Comparison of ENCODE assay signal across 16 cellular contexts in the genomic region with DNA sequence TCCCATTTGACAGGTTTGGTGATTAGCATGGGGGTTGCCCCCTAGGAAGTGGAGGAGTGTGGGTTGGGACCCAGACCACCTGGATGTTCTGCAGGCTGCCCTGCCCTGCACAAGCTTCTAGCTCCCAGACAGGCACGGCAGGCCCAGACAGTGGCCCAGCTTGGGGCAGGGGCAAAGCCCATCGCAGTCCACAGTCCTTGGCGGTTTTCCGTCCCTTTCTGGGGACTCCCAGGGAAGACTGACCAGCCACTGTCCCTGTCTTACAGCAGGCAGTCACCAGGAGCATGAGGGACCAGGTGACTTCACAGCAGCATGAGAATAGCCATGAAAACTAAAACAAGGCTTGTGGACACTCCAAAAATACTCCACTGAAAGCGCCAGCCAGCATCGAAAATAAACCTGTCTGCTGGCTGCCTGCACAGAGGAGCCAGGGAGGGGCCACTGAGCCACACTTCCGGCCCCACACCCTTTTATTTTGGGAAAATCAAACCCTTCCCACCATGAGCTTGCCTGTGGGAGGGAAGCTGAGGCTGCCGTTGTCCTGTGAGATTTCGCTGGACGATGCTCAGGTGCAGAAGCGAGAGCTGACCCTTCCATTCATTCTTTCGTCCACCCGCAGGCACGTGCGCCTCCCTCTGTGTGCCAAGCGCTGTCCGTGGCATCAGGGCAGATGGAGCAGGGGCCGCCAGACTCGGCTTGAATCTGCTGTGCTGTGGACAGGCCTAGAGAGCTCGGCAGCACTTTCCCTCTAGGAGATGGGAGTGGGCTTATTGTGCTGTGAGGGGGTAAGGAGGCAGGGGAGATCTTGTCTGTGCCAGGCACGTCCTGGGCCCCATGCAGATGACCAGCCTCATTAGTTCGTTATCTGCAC. TPM values are rescaled to one million over a fixed set of nuclear protein-coding genes. Genes with fewer than 3 reads are reported as not detected.
DNase-seq lines count a peak whose midpoint lies in the region; ATAC-seq, FAIRE-seq and TF ChIP-seq lines count a peak whose summit lies in the region.
"Had no signal": no experiment of that assay in that cellular context is flagged by ENCODE, and none has a peak within 500 bp of the region (broad histone marks: within the 10 kb centered on the region; RNA-seq: fewer than 3 reads in every experiment).

No MANE protein-coding gene starts in this region.

- DNase-seq in Caco-2 (no peak), K562 (ENCODE audit: extremely low read depth in 1 of 4, low spot score in 3 of 4) (no peak), left ventricle myocardium superior (peak; percentile 42), putamen (ENCODE audit: low spot score) (no peak)
- DNase-seq in activated naive CD4-positive, alpha-beta T cell treated with anti-CD3 and anti-CD28 coated beads, Interleukin-2, amount 50 U/mL, for 72 hours (ENCODE audit: low spot score in 2 of 2) = no peak
- DNase-seq: Calu3; CD4-positive, CD25-positive, alpha-beta regulatory T cell; NCI-H1048; NCI-H2227 treated with DMSO at 0.1 percent for 48 hours; NCI-H69 had no signal

- H3K36me3 ChIP-seq in Caco-2 (ENCODE audit: control insufficient read depth, insufficient read depth, low read length) (no peaks in the 10 kb centered on the region), K562 (ENCODE audit: control insufficient read depth, insufficient read depth, low read length) (no peaks in the 10 kb centered on the region), skeletal muscle tissue (ENCODE audit: control insufficient read depth in 3 of 3, insufficient read depth in 3 of 3, low read length in 3 of 3) (no peaks in the 10 kb centered on the region)
- H3K36me3 ChIP-seq: HAP-1 had no signal

- CTCF ChIA-PET in Caco-2 (lab: Charles Lee) = interaction anchor here (1.1 to 1.4 kb wide), 2 partner anchors 19 to 1100 kb away, joined by 3 to 4 read pairs; no protein-coding TSS in a partner anchor
- CTCF ChIA-PET in K562 (lab: Yijun Ruan, JAX; ENCODE audit: low intra/inter-chr PET ratio) = no interaction called here

- H3K27ac ChIP-seq in K562 (ENCODE audit: extremely low read depth, low read depth, low read length) (no peak overlapping the region), skeletal muscle tissue (ENCODE audit: low read depth, low read length) (peak overlapping the region; percentile 73)
- H3K27ac ChIP-seq: PC-9 had no signal

- H3K9me1 ChIP-seq in K562 (ENCODE audit: control insufficient read depth, insufficient read depth, low read length) = no peaks in the 10 kb centered on the region

- no peak overlapping the region for H3K4me2 ChIP-seq in K562 (ENCODE audit: insufficient read depth, low read length)
- H3K4me2 ChIP-seq: A549, PC-9 had no signal

- 0 out of 2 replicates have a peak, but pooled peaks cover 6% of the 10 kb centered on the region for H4K20me1 ChIP-seq in K562 (replicated peaks; ENCODE audit: control insufficient read depth, insufficient read depth, low read length)

- no peaks in the 10 kb centered on the region for H3K79me2 ChIP-seq in K562 (ENCODE audit: control insufficient read depth, insufficient read depth, low read length)

- no peak for TF ChIP-seq RAD21 in K562 (CRISPR knock-in tag; conservative IDR thresholded peaks at IDR 0.05 in 1 of 2, IDR thresholded peaks at IDR 0.05 in 1 of 2)

- ATAC-seq in K562 = no peak
- peak; percentile 88 for ATAC-seq in left ventricle myocardium superior
- no peak for ATAC-seq in HG02885 (IDR thresholded peaks at IDR 0.05; ENCODE audit: poor library complexity, unreplicated experiment)
- ATAC-seq in activated naive CD4-positive, alpha-beta T cell treated with anti-CD3 and anti-CD28 coated beads, Interleukin-2, amount 50 U/mL, for 72 hours = no peak
- ATAC-seq: A549 had no signal

- no TSS peak for BruUV-seq in Caco-2 (replicated peaks; lab: Mats Ljungman, UMichigan)
- BruUV-seq in K562 (replicated peaks; lab: Mats Ljungman, UMichigan) = no TSS peak

- H3K36me3 Mint-ChIP-seq in Caco-2 (ENCODE audit: insufficient read depth, unreplicated experiment) = no peaks in the 10 kb centered on the region
- H3K36me3 Mint-ChIP-seq in activated naive CD4-positive, alpha-beta T cell treated with anti-CD3 and anti-CD28 coated beads, Interleukin-2, amount 50 U/mL, for 72 hours = no peaks in the 10 kb centered on the region
- H3K36me3 Mint-ChIP-seq: CD4-positive, CD25-positive, alpha-beta regulatory T cell had no signal

- POLR2A ChIA-PET in Caco-2 (lab: Charles Lee) (interaction anchor here (0.5 kb wide), 1 partner anchor 28 kb away, joined by 3 read pairs; no protein-coding TSS in a partner anchor), K562 (lab: Yijun Ruan, JAX) (interaction anchor here (1.0 kb wide), 1 partner anchor 24 kb away, joined by 4 read pairs; no protein-coding TSS in a partner anchor)

- FAIRE-seq in K562 (lab: Jason Lieb, UNC) = no peak
- FAIRE-seq: A549, GM12891 had no signal

- in situ Hi-C loops in K562 (cut with MboI) = no loop called here

- peaks cover 27% of the 10 kb centered on the region for H3K4me1 Mint-ChIP-seq in Caco-2 (ENCODE audit: low read depth, unreplicated experiment)
- H3K4me1 Mint-ChIP-seq: CD4-positive, CD25-positive, alpha-beta regulatory T cell had no signal

- no peak for TF ChIP-seq POLR2A in K562 (conservative IDR thresholded peaks at IDR 0.05)

- peaks cover 11% of the 10 kb centered on the region for H3K4me1 ChIP-seq in Caco-2
- peaks cover 4 to 7% of the 10 kb centered on the region in 2 experiments; a peak in 3 of 5 replicates for H3K4me1 ChIP-seq in K562 (replicated peaks in 1 of 2; ENCODE audit: control insufficient read depth in 2 of 2, insufficient read depth in 2 of 2, low read length in 2 of 2)
- H3K4me1 ChIP-seq in skeletal muscle tissue (ENCODE audit: control insufficient read depth in 3 of 3, insufficient read depth in 3 of 3, low read length in 3 of 3) = peaks cover 11 to 20% (median 15%) of the 10 kb centered on the region in 3 donors
- H3K4me1 ChIP-seq: HAP-1 had no signal

- intact Hi-C loops in Caco-2 (cut with micrococcal nuclease; ENCODE audit: unreplicated experiment) (no loop called here), K562 (cut with micrococcal nuclease) (no loop called here), left ventricle myocardium superior (cut with micrococcal nuclease) (no loop called here)

- H3K4me3 Mint-ChIP-seq in Caco-2 (ENCODE audit: unreplicated experiment) = no peak overlapping the region
- H3K4me3 Mint-ChIP-seq: CD4-positive, CD25-positive, alpha-beta regulatory T cell had no signal

- TF ChIP-seq EP300 in K562 (IDR thresholded peaks at IDR 0.05; ENCODE audit: low read length) = no peak

- H3K4me3 ChIP-seq in Caco-2 (ENCODE audit: low read depth, low read length) (no peak overlapping the region), K562 (no peak overlapping the region), skeletal muscle tissue (ENCODE audit: low read length in 3 of 3) (peak overlapping the region; percentile 38 to 60 (median 42))
- H3K4me3 ChIP-seq: A549, HAP-1, PC-9 had no signal

- H3K9me3 ChIP-seq in Caco-2 (no peaks in the 10 kb centered on the region), K562 (replicated peaks; ENCODE audit: control insufficient read depth, insufficient read depth, low read depth, low read length) (no peaks in the 10 kb centered on the region), skeletal muscle tissue (ENCODE audit: control insufficient read depth in 3 of 3, low read length in 3 of 3) (no peaks in the 10 kb centered on the region)
- H3K9me3 ChIP-seq: A549, HAP-1 had no signal

- TF ChIP-seq CTCF in Caco-2 (IDR thresholded peaks at IDR 0.05; ENCODE audit: insufficient read depth in 1 of 2, low read depth in 1 of 2, low read length in 1 of 2, severe bottlenecking in 1 of 2, unreplicated experiment in 1 of 2) (no peak), K562 (IDR thresholded peaks at IDR 0.05 in 2 of 3, conservative IDR thresholded peaks at IDR 0.05 in 1 of 3; ENCODE audit: insufficient read depth in 2 of 3, low read depth in 1 of 3, low read length in 3 of 3) (no peak)

- 40% methylated on average over 19 of the region's 22 CpGs for WGBS in K562 (ENCODE audit: insufficient coverage, low coverage, missing lambda C conversion rate)

- H3K9me3 Mint-ChIP-seq in Caco-2 (ENCODE audit: unreplicated experiment) = no peaks in the 10 kb centered on the region
- H3K9me3 Mint-ChIP-seq in activated naive CD4-positive, alpha-beta T cell treated with anti-CD3 and anti-CD28 coated beads, Interleukin-2, amount 50 U/mL, for 72 hours = no peaks in the 10 kb centered on the region

- no peaks in the 10 kb centered on the region for H3K27me3 ChIP-seq in Caco-2 (replicated peaks; ENCODE audit: control insufficient read depth, insufficient read depth, low read length)
- peaks cover 0 to 5% of the 10 kb centered on the region in 2 experiments; a peak in 2 of 5 replicates for H3K27me3 ChIP-seq in K562 (ENCODE audit: control insufficient read depth in 2 of 2, insufficient read depth in 2 of 2, low read length in 2 of 2)
- peaks cover 0 to 5% (median 0%) of the 10 kb centered on the region in 3 donors for H3K27me3 ChIP-seq in skeletal muscle tissue (ENCODE audit: control insufficient read depth in 3 of 3, insufficient read depth in 3 of 3, low read length in 3 of 3)

- H3K9ac ChIP-seq in K562 (ENCODE audit: insufficient read depth in 1 of 2, low read depth in 2 of 2, low read length in 2 of 2) (peak overlapping the region in 1 of 2 experiments; percentile 75; a peak in 2 of 4 replicates), skeletal muscle tissue (ENCODE audit: low read depth in 1 of 3, low read length in 3 of 3) (peak overlapping the region in 2 of 3 donors; percentile 54 to 66)

- peak overlapping the region; percentile 47 for H3K27ac Mint-ChIP-seq in Caco-2 (ENCODE audit: unreplicated experiment)
- H3K27ac Mint-ChIP-seq in activated naive CD4-positive, alpha-beta T cell treated with anti-CD3 and anti-CD28 coated beads, Interleukin-2, amount 50 U/mL, for 72 hours = no peak overlapping the region
- H3K27ac Mint-ChIP-seq: CD4-positive, CD25-positive, alpha-beta regulatory T cell had no signal

- H2AFZ ChIP-seq in K562 (ENCODE audit: low read depth, low read length) = peak overlapping the region; percentile 38; the same call in 1 of the 2 replicates
- H2AFZ ChIP-seq: PC-9 had no signal

- H3K27me3 Mint-ChIP-seq in Caco-2 (ENCODE audit: insufficient read depth, unreplicated experiment) = no peaks in the 10 kb centered on the region

RNA-seq across cellular contexts. Expression of gene FADD, which starts 28.0 kb away (rescaled TPM):
- total RNA-seq in Caco-2 (2022) (45.8 and 51.3 TPM in 2 replicates), K562 (2014; rRNA removed) (20.1 and 20.4 TPM in 2 replicates), K562 (2014; rRNA removed; fragmentation: Illumina TruSeq; extraction: Trizol) (15.5 and 17.2 TPM in 2 replicates), K562 (2015; rRNA removed; fragmentation: Illumina TruSeq; extraction: Trizol) (18.4 and 20.9 TPM in 2 replicates), K562 (2021) (24.1 and 26.2 TPM in 2 replicates), left ventricle myocardium superior (8.8 TPM), skeletal muscle tissue (24.5 TPM)
- total RNA-seq in K562 (2011; cell fraction: chromatin; rRNA removed; ENCODE audit: low replicate concordance) = 9.8 and 23.6 TPM in 2 replicates
- 23.6 and 28.0 TPM in 2 replicates for total RNA-seq in K562 (2011; cell fraction: nucleolus; rRNA removed)
- 17.0 and 17.6 TPM in 2 replicates for total RNA-seq in K562 (2011; cell fraction: nucleoplasm; rRNA removed)
- polyA plus RNA-seq in K562 (2011; rRNA removed) (23.6 and 26.9 TPM in 2 replicates), K562 (2014; fragmentation: Illumina TruSeq; extraction: Trizol) (17.2 and 17.7 TPM in 2 replicates), K562 (2014; fragmentation: Nextera tagmentation; extraction: Ambion mirVana) (under 1 TPM; 0.29 to 0.30 TPM), K562 (2014; rRNA removed) (26.7 and 28.7 TPM in 2 replicates)
- 24.3 and 37.3 TPM in 2 replicates for polyA plus RNA-seq in K562 (2011; cell fraction: cytosol; rRNA removed)
- 11.2 and 14.3 TPM in 2 replicates for polyA plus RNA-seq in K562 (2011; cell fraction: nucleus; rRNA removed)
- polyA plus RNA-seq in K562 (2012) = 20.7 and 23.8 TPM in 2 replicates
- polyA minus RNA-seq in K562 (2011; rRNA and poly(A)+ RNA removed) = 17.5 and 22.8 TPM in 2 replicates
- polyA minus RNA-seq in K562 (2011; cell fraction: cytosol; rRNA and poly(A)+ RNA removed) = 13.8 and 19.3 TPM in 2 replicates
- 17.8 and 23.5 TPM in 2 replicates for polyA minus RNA-seq in K562 (2011; cell fraction: nucleus; rRNA and poly(A)+ RNA removed)
- 10 to 100 TPM; 22.7 to 34.4 TPM for total RNA-seq in activated naive CD4-positive, alpha-beta T cell treated with anti-CD3 and anti-CD28 coated beads, Interleukin-2, amount 50 U/mL, for 72 hours

RNA-seq across cellular contexts. Expression of gene PPFIA1, which starts 39.4 kb away (rescaled TPM):
- total RNA-seq in Caco-2 (2022) (148 TPM in 2 replicates), K562 (2014; rRNA removed) (24.9 and 26.0 TPM in 2 replicates), K562 (2014; rRNA removed; fragmentation: Illumina TruSeq; extraction: Trizol) (28.5 and 31.6 TPM in 2 replicates), K562 (2015; rRNA removed; fragmentation: Illumina TruSeq; extraction: Trizol) (28.9 and 30.3 TPM in 2 replicates), K562 (2021) (33.1 and 38.4 TPM in 2 replicates), left ventricle myocardium superior (46.8 TPM), skeletal muscle tissue (25.6 TPM)
- 221 and 294 TPM in 2 replicates for total RNA-seq in K562 (2011; cell fraction: chromatin; rRNA removed; ENCODE audit: low replicate concordance)
- 104 and 111 TPM in 2 replicates for total RNA-seq in K562 (2011; cell fraction: nucleolus; rRNA removed)
- total RNA-seq in K562 (2011; cell fraction: nucleoplasm; rRNA removed) = 162 and 166 TPM in 2 replicates
- polyA plus RNA-seq in K562 (2011; rRNA removed) (41.5 and 48.0 TPM in 2 replicates), K562 (2014; fragmentation: Illumina TruSeq; extraction: Trizol) (36.2 and 39.5 TPM in 2 replicates), K562 (2014; fragmentation: Nextera tagmentation; extraction: Ambion mirVana) (10 to 100 TPM in 1 of 2 experiments, 1 to 10 TPM in 1; 9.9 to 13.3 TPM), K562 (2014; rRNA removed) (27.4 and 31.0 TPM in 2 replicates)
- 42.0 and 45.8 TPM in 2 replicates for polyA plus RNA-seq in K562 (2011; cell fraction: cytosol; rRNA removed)
- 107 and 119 TPM in 2 replicates for polyA plus RNA-seq in K562 (2011; cell fraction: nucleus; rRNA removed)
- 26.5 and 28.1 TPM in 2 replicates for polyA plus RNA-seq in K562 (2012)
- 76.5 and 78.4 TPM in 2 replicates for polyA minus RNA-seq in K562 (2011; rRNA and poly(A)+ RNA removed)
- 27.9 and 43.6 TPM in 2 replicates for polyA minus RNA-seq in K562 (2011; cell fraction: cytosol; rRNA and poly(A)+ RNA removed)
- polyA minus RNA-seq in K562 (2011; cell fraction: nucleus; rRNA and poly(A)+ RNA removed) = 46.0 and 70.8 TPM in 2 replicates
- 10 to 100 TPM; 31.4 to 37.9 TPM for total RNA-seq in activated naive CD4-positive, alpha-beta T cell treated with anti-CD3 and anti-CD28 coated beads, Interleukin-2, amount 50 U/mL, for 72 hours

Comparison
In these comparisons a context has a peak if more than half of its experiments do, and no peak if none do; other contexts are left out.
1. H3K4me3 ChIP-seq: peak in skeletal muscle tissue (3 of 3); none in Caco-2 (single experiment) and K562 (single experiment).